In genomic region chr4:168803727-168804126, GRCh38 we compare ENCODE assay signal across 11 cellular contexts.
DNase-seq lines count a peak whose midpoint lies in the region; ATAC-seq and TF ChIP-seq lines count a peak whose summit lies in the region.
"Had no signal": no experiment of that assay in that cellular context is flagged by ENCODE, and none has a peak within 500 bp of the region (broad histone marks: within the 10 kb centered on the region; RNA-seq: fewer than 3 reads in every experiment).

No MANE protein-coding gene starts in this region.

- no peaks in the 10 kb centered on the region for H3K9me3 Mint-ChIP-seq in nephron progenitor cell
- peaks cover 0 to 4% of the 10 kb centered on the region in 2 donors for H3K9me3 Mint-ChIP-seq in stimulated activated naive B cell treated with anti-CD40 and anti-IgM and Interleukin-4, amounts not matched to agents 10 μg/mL and 1 μg/mL and 100 μg/mL, for 72 hours

- peak; percentile 52 for DNase-seq in AG09309 (ENCODE audit: low read depth)
- DNase-seq in RPMI7951 (ENCODE audit: low read depth), result peak; percentile 20
- peak; percentile 72 for DNase-seq in fibroblast of mammary gland (ENCODE audit: low read depth)
- DNase-seq in nephron progenitor cell, result peak; percentile 12
- no peak for DNase-seq in activated CD8-positive, alpha-beta memory T cell treated with anti-CD3 and anti-CD28 coated beads, Interleukin-2, amount 50 U/mL, for 48 hours
- no peak for DNase-seq in stimulated activated naive B cell treated with anti-CD40 and anti-IgM and Interleukin-4, amounts not matched to agents 10 μg/mL and 1 μg/mL and 100 μg/mL, for 72 hours
- no peak for DNase-seq in stimulated activated naive CD4-positive, alpha-beta T cell treated with Interleukin-2 at 50 U/mL for 16 hours (lab: John Stamatoyannopoulos, UW)
- DNase-seq: activated CD4-positive, CD25-positive, alpha-beta regulatory T cell; activated naive CD8-positive, alpha-beta T cell treated with anti-CD3 and anti-CD28 coated beads for 36 hours; testis had no signal

- H3K4me1 Mint-ChIP-seq in nephron progenitor cell, result peaks cover 24% of the 10 kb centered on the region
- peaks cover 3 to 5% of the 10 kb centered on the region in 2 donors for H3K4me1 Mint-ChIP-seq in stimulated activated naive B cell treated with anti-CD40 and anti-IgM and Interleukin-4, amounts not matched to agents 10 μg/mL and 1 μg/mL and 100 μg/mL, for 72 hours

- peaks cover 19% of the 10 kb centered on the region for H3K36me3 Mint-ChIP-seq in nephron progenitor cell (ENCODE audit: low read depth)
- no peaks in the 10 kb centered on the region for H3K36me3 Mint-ChIP-seq in stimulated activated naive B cell treated with anti-CD40 and anti-IgM and Interleukin-4, amounts not matched to agents 10 μg/mL and 1 μg/mL and 100 μg/mL, for 72 hours
- H3K36me3 Mint-ChIP-seq: activated naive CD8-positive, alpha-beta T cell treated with anti-CD3 and anti-CD28 coated beads for 36 hours had no signal

- no peak overlapping the region for H3K4me3 Mint-ChIP-seq in nephron progenitor cell
- no peak overlapping the region for H3K4me3 Mint-ChIP-seq in stimulated activated naive B cell treated with anti-CD40 and anti-IgM and Interleukin-4, amounts not matched to agents 10 μg/mL and 1 μg/mL and 100 μg/mL, for 72 hours
- H3K4me3 Mint-ChIP-seq: activated naive CD8-positive, alpha-beta T cell treated with anti-CD3 and anti-CD28 coated beads for 36 hours had no signal

- TF ChIP-seq CTCF in AG09309 (IDR thresholded peaks at IDR 0.05; ENCODE audit: control insufficient read depth, insufficient read depth, low read depth, low read length, missing control alignments) (no peak), fibroblast of mammary gland (conservative IDR thresholded peaks at IDR 0.05; ENCODE audit: control insufficient read depth, insufficient read depth, low read depth, low read length) (no peak), nephron progenitor cell (IDR thresholded peaks at IDR 0.05) (no peak)

- H3K27ac Mint-ChIP-seq in nephron progenitor cell, result peak overlapping the region; percentile 78
- H3K27ac Mint-ChIP-seq in stimulated activated naive B cell treated with anti-CD40 and anti-IgM and Interleukin-4, amounts not matched to agents 10 μg/mL and 1 μg/mL and 100 μg/mL, for 72 hours, result no peak overlapping the region
- H3K27ac Mint-ChIP-seq: activated naive CD8-positive, alpha-beta T cell treated with anti-CD3 and anti-CD28 coated beads for 36 hours had no signal

- H3K4me3 ChIP-seq in AG09309 (ENCODE audit: control insufficient read depth, low read depth, low read length) (no peak overlapping the region), fibroblast of mammary gland (ENCODE audit: control insufficient read depth, low read depth, low read length) (no peak overlapping the region)
- H3K4me3 ChIP-seq: testis had no signal

- H3K27me3 Mint-ChIP-seq in nephron progenitor cell (ENCODE audit: low read depth, poor library complexity), result no peaks in the 10 kb centered on the region
- H3K27me3 Mint-ChIP-seq in stimulated activated naive B cell treated with anti-CD40 and anti-IgM and Interleukin-4, amounts not matched to agents 10 μg/mL and 1 μg/mL and 100 μg/mL, for 72 hours, result peaks cover 0 to 6% of the 10 kb centered on the region in 2 donors

- no peak for ATAC-seq in stimulated activated naive B cell treated with anti-CD40 and anti-IgM and Interleukin-4, amounts not matched to agents 10 μg/mL and 1 μg/mL and 100 μg/mL, for 72 hours (replicated peaks)
- ATAC-seq in HG03095 (IDR thresholded peaks at IDR 0.05; ENCODE audit: unreplicated experiment), result no peak

Comparison
In these comparisons a context has a peak if more than half of its experiments do, and no peak if none do; other contexts are left out.
1. DNase-seq: peak in AG09309 (single experiment), RPMI7951 (single experiment), fibroblast of mammary gland (single experiment) and nephron progenitor cell (single experiment); none in activated CD8-positive, alpha-beta memory T cell treated with anti-CD3 and anti-CD28 coated beads, Interleukin-2, amount 50 U/mL, for 48 hours (single experiment), stimulated activated naive B cell treated with anti-CD40 and anti-IgM and Interleukin-4, amounts not matched to agents 10 μg/mL and 1 μg/mL and 100 μg/mL, for 72 hours (single experiment) and stimulated activated naive CD4-positive, alpha-beta T cell treated with Interleukin-2 at 50 U/mL for 16 hours (single experiment).